ENCODE assay signal across 1 cellular context in genomic region chr10:72611783-72612182, GRCh38.
TF ChIP-seq lines count a peak whose summit lies in the region.

No MANE protein-coding gene starts in this region.

TF ChIP-seq in SK-N-SH, 30 proteins besides CTCF, POLR2A, EP300 and RAD21 (continued from another document):
- no peak for TF ChIP-seq EZH2phosphoT487 (IDR thresholded peaks at IDR 0.05; ENCODE audit: borderline replicate concordance, low read depth)
- no peak for TF ChIP-seq JUND (IDR thresholded peaks at IDR 0.05)
- TF ChIP-seq ELF1 (IDR thresholded peaks at IDR 0.05) = no peak
- TF ChIP-seq FOSL2 (IDR thresholded peaks at IDR 0.05; ENCODE audit: borderline replicate concordance, low read depth) = no peak
- no peak for TF ChIP-seq USF2 (IDR thresholded peaks at IDR 0.05; ENCODE audit: borderline replicate concordance, low read depth, low read length)
- TF ChIP-seq MAX (IDR thresholded peaks at IDR 0.05; ENCODE audit: low read depth) = no peak
- TF ChIP-seq SIN3A (IDR thresholded peaks at IDR 0.05; ENCODE audit: borderline replicate concordance, low read depth, low read length) = no peak
- no peak for TF ChIP-seq TAF1 (IDR thresholded peaks at IDR 0.05; ENCODE audit: borderline replicate concordance, low read depth, low read length)
- TF ChIP-seq FOXJ3 (CRISPR knock-in tag; IDR thresholded peaks at IDR 0.05) = peak; percentile 13; the same call in 1 of the 2 replicates
- TF ChIP-seq CHD2 (IDR thresholded peaks at IDR 0.05; ENCODE audit: low read length, partially characterized antibody) = no peak
- no peak for TF ChIP-seq NRF1 (IDR thresholded peaks at IDR 0.05; ENCODE audit: low read depth, low read length)
- TF ChIP-seq PBX3 (IDR thresholded peaks at IDR 0.05) = no peak
- TF ChIP-seq USF1 (IDR thresholded peaks at IDR 0.05; ENCODE audit: borderline replicate concordance, low read depth) = no peak
- no peak for TF ChIP-seq GABPA (IDR thresholded peaks at IDR 0.05; ENCODE audit: low read depth)
